In the genomic region with DNA sequence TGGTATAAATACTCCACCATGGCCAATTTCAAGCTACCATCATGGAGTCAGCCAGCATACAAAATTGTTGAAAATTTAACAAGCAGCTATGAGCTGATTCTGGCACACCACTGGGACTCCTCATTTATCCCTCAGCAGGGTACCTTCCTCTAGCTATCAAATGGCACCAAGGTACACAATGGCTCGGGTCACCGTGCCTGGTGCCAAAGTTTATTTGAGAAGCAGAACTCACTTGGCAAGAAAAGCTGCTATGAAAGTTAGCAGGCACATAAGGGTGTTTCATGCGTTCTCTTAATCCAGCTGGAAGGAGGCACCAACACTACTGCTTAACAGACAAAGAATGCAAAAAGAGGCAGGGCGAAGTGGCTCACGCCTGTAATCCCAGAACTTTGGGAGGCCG, we compare ENCODE assay signal across 17 cellular contexts. TPM values are rescaled to one million over a fixed set of nuclear protein-coding genes. Genes with fewer than 3 reads are reported as not detected.
A peak's percentile ranks its signal among the peaks of the same experiment; 100 is the strongest.
DNase-seq lines count a peak whose midpoint lies in the region; ATAC-seq and TF ChIP-seq lines count a peak whose summit lies in the region.
"Had no signal": no experiment of that assay in that cellular context is flagged by ENCODE, and none has a peak within 500 bp of the region (broad histone marks: within the 10 kb centered on the region; RNA-seq: fewer than 3 reads in every experiment).

No MANE protein-coding gene starts in this region.

- H3K79me2 ChIP-seq in KMS-11 (ENCODE audit: insufficient read depth, low read depth) (peaks cover 88% of the 10 kb centered on the region), neural progenitor cell (ENCODE audit: low read depth) (no peaks in the 10 kb centered on the region)

- H3K4me3 ChIP-seq in KMS-11 (IDR thresholded peaks at IDR 0.05; ENCODE audit: insufficient read depth, low read depth, low read length) (no peak overlapping the region), neural progenitor cell (no peak overlapping the region), SJCRH30 (no peak overlapping the region)
- H3K4me3 ChIP-seq: psoas muscle had no signal

- peak overlapping the region; percentile 76; the same call in 1 of the 2 replicates for H3K27ac ChIP-seq in KMS-11
- H3K27ac ChIP-seq in neural progenitor cell: no peak overlapping the region
- H3K27ac ChIP-seq in SJCRH30: no peak overlapping the region
- H3K27ac ChIP-seq: psoas muscle had no signal

- H3K4me1 ChIP-seq in KMS-11 (ENCODE audit: low read depth, poor library complexity, severe bottlenecking) (peaks cover 98% of the 10 kb centered on the region), neural progenitor cell (no peaks in the 10 kb centered on the region), SJCRH30 (no peaks in the 10 kb centered on the region)

- TF ChIP-seq CTCF in KMS-11 (conservative IDR thresholded peaks at IDR 0.05; ENCODE audit: low read depth, low read length): no peak
- no peak for TF ChIP-seq CTCF in neural progenitor cell (IDR thresholded peaks at IDR 0.05)

- H3K9me3 Mint-ChIP-seq in activated T-cell treated with anti-CD3 and anti-CD28 coated beads, Interleukin-2, amount 50 U/mL, for 24 hours: no peaks in the 10 kb centered on the region
- no peaks in the 10 kb centered on the region for H3K9me3 Mint-ChIP-seq in activated T-helper 1 cell treated with anti-CD3 and anti-CD28 coated beads, Interleukin-12 subunit alpha, Interleukin-12 subunit beta, Interleukin-2, Interleukin-4 antibody, amounts not matched to agents 30 ng/mL and 10 ng/mL and 1 ng/mL, durations not matched to agents 14 hours and 24 hours and 36 hours
- no peaks in the 10 kb centered on the region for H3K9me3 Mint-ChIP-seq in stimulated activated effector memory CD8-positive, alpha-beta T cell treated with anti-CD3 and anti-CD28 coated beads, Interleukin-12 subunit alpha, Interleukin-12 subunit beta, amount 100 ng/mL, for 72 hours
- no peaks in the 10 kb centered on the region for H3K9me3 Mint-ChIP-seq in neural progenitor cell
- H3K9me3 Mint-ChIP-seq: H9 had no signal

- H4K20me1 ChIP-seq in KMS-11 (ENCODE audit: insufficient read depth) (no peaks in the 10 kb centered on the region), neural progenitor cell (ENCODE audit: low read depth) (no peaks in the 10 kb centered on the region)

- H3K36me3 Mint-ChIP-seq in activated T-cell treated with anti-CD3 and anti-CD28 coated beads, Interleukin-2, amount 50 U/mL, for 24 hours (ENCODE audit: low read depth): peaks cover 95% of the 10 kb centered on the region
- peaks cover 19% of the 10 kb centered on the region for H3K36me3 Mint-ChIP-seq in activated T-helper 1 cell treated with anti-CD3 and anti-CD28 coated beads, Interleukin-12 subunit alpha, Interleukin-12 subunit beta, Interleukin-2, Interleukin-4 antibody, amounts not matched to agents 30 ng/mL and 10 ng/mL and 1 ng/mL, durations not matched to agents 14 hours and 24 hours and 36 hours (ENCODE audit: low read depth)
- H3K36me3 Mint-ChIP-seq in stimulated activated effector memory CD8-positive, alpha-beta T cell treated with anti-CD3 and anti-CD28 coated beads, Interleukin-12 subunit alpha, Interleukin-12 subunit beta, amount 100 ng/mL, for 72 hours: peaks cover 83% of the 10 kb centered on the region
- no peaks in the 10 kb centered on the region for H3K36me3 Mint-ChIP-seq in neural progenitor cell

- intact Hi-C loops in activated T-helper 1 cell treated with anti-CD3 and anti-CD28 coated beads, Interleukin-12 subunit alpha, Interleukin-12 subunit beta, Interleukin-2, Interleukin-4 antibody, amounts not matched to agents 30 ng/mL and 10 ng/mL and 1 ng/mL, durations not matched to agents 14 hours and 24 hours and 36 hours (cut with micrococcal nuclease): loop anchor here (10.0 kb wide), 1 partner anchor 58 kb away; no protein-coding TSS in a partner anchor

- peaks cover 77% of the 10 kb centered on the region for H3K4me1 Mint-ChIP-seq in activated T-cell treated with anti-CD3 and anti-CD28 coated beads, Interleukin-2, amount 50 U/mL, for 24 hours (ENCODE audit: low read depth)
- H3K4me1 Mint-ChIP-seq in activated T-helper 1 cell treated with anti-CD3 and anti-CD28 coated beads, Interleukin-12 subunit alpha, Interleukin-12 subunit beta, Interleukin-2, Interleukin-4 antibody, amounts not matched to agents 30 ng/mL and 10 ng/mL and 1 ng/mL, durations not matched to agents 14 hours and 24 hours and 36 hours (ENCODE audit: low read depth): peaks cover 46% of the 10 kb centered on the region
- peaks cover 51% of the 10 kb centered on the region for H3K4me1 Mint-ChIP-seq in stimulated activated effector memory CD8-positive, alpha-beta T cell treated with anti-CD3 and anti-CD28 coated beads, Interleukin-12 subunit alpha, Interleukin-12 subunit beta, amount 100 ng/mL, for 72 hours
- H3K4me1 Mint-ChIP-seq in neural progenitor cell: peaks cover 5% of the 10 kb centered on the region

- H3K36me3 ChIP-seq in KMS-11 (ENCODE audit: insufficient read depth): no peaks in the 10 kb centered on the region
- no peaks in the 10 kb centered on the region for H3K36me3 ChIP-seq in neural progenitor cell
- no peaks in the 10 kb centered on the region for H3K36me3 ChIP-seq in SJCRH30

- H3K9ac ChIP-seq in KMS-11 (no peak overlapping the region), neural progenitor cell (no peak overlapping the region)

- H3K9me3 ChIP-seq in neural progenitor cell (ENCODE audit: low read depth) (no peaks in the 10 kb centered on the region), SJCRH30 (replicated peaks) (no peaks in the 10 kb centered on the region)
- H3K9me3 ChIP-seq: psoas muscle had no signal

- no peak overlapping the region for H2AFZ ChIP-seq in KMS-11 (ENCODE audit: low read depth)
- no peak overlapping the region for H2AFZ ChIP-seq in neural progenitor cell (replicated peaks)

- peak overlapping the region; percentile 42 for H3K27ac Mint-ChIP-seq in activated T-cell treated with anti-CD3 and anti-CD28 coated beads, Interleukin-2, amount 50 U/mL, for 24 hours
- peak overlapping the region; percentile 58 for H3K27ac Mint-ChIP-seq in activated T-helper 1 cell treated with anti-CD3 and anti-CD28 coated beads, Interleukin-12 subunit alpha, Interleukin-12 subunit beta, Interleukin-2, Interleukin-4 antibody, amounts not matched to agents 30 ng/mL and 10 ng/mL and 1 ng/mL, durations not matched to agents 14 hours and 24 hours and 36 hours
- H3K27ac Mint-ChIP-seq in stimulated activated effector memory CD8-positive, alpha-beta T cell treated with anti-CD3 and anti-CD28 coated beads, Interleukin-12 subunit alpha, Interleukin-12 subunit beta, amount 100 ng/mL, for 72 hours: peak overlapping the region; percentile 86
- H3K27ac Mint-ChIP-seq in neural progenitor cell: no peak overlapping the region

- H3K27me3 ChIP-seq in KMS-11 (ENCODE audit: insufficient read depth, low read depth): no peaks in the 10 kb centered on the region
- no peaks in the 10 kb centered on the region for H3K27me3 ChIP-seq in neural progenitor cell
- H3K27me3 ChIP-seq in SJCRH30: peaks cover 12% of the 10 kb centered on the region; the same call in 1 of the 2 replicates

- no peaks in the 10 kb centered on the region for H3F3A ChIP-seq in neural progenitor cell (ENCODE audit: low read depth)

- H3K27me3 Mint-ChIP-seq in activated T-cell treated with anti-CD3 and anti-CD28 coated beads, Interleukin-2, amount 50 U/mL, for 24 hours: no peaks in the 10 kb centered on the region
- peaks cover 3% of the 10 kb centered on the region for H3K27me3 Mint-ChIP-seq in activated T-helper 1 cell treated with anti-CD3 and anti-CD28 coated beads, Interleukin-12 subunit alpha, Interleukin-12 subunit beta, Interleukin-2, Interleukin-4 antibody, amounts not matched to agents 30 ng/mL and 10 ng/mL and 1 ng/mL, durations not matched to agents 14 hours and 24 hours and 36 hours (ENCODE audit: insufficient read depth)
- no peaks in the 10 kb centered on the region for H3K27me3 Mint-ChIP-seq in neural progenitor cell (ENCODE audit: insufficient read depth, low read depth)

- no peak for DNase-seq in activated T-cell treated with anti-CD3 and anti-CD28 coated beads, Interleukin-2, amount 50 U/mL, for 24 hours
- DNase-seq in activated T-cell treated with anti-CD3 and anti-CD28 coated beads, Interleukin-2, amount 50 U/mL, for 1 hour: no peak
- no peak for DNase-seq in activated T-helper 1 cell treated with anti-CD3 and anti-CD28 coated beads, Interleukin-12 subunit alpha, Interleukin-12 subunit beta, Interleukin-2, Interleukin-4 antibody, amounts not matched to agents 30 ng/mL and 10 ng/mL and 1 ng/mL, durations not matched to agents 14 hours and 24 hours and 36 hours (ENCODE audit: low spot score)
- no peak for DNase-seq in stimulated activated effector memory CD8-positive, alpha-beta T cell treated with anti-CD3 and anti-CD28 coated beads, Interleukin-12 subunit alpha, Interleukin-12 subunit beta, amount 100 ng/mL, for 72 hours (ENCODE audit: low spot score in 2 of 2)
- DNase-seq in stimulated activated CD4-positive, alpha-beta T cell treated with anti-CD3 and anti-CD28 coated beads, Interleukin-2, amount 100 ng/mL, for 24 hours: no peak
- DNase-seq in neural progenitor cell (ENCODE audit: low spot score) (no peak), SJCRH30 (no peak)
- DNase-seq: dermis blood vessel endothelial cell, GDM1, H9, T-helper 9 cell had no signal

- H3K4me2 ChIP-seq in KMS-11 (no peak overlapping the region), neural progenitor cell (no peak overlapping the region)

- H3K4me3 Mint-ChIP-seq in activated T-cell treated with anti-CD3 and anti-CD28 coated beads, Interleukin-2, amount 50 U/mL, for 24 hours: no peak overlapping the region
- H3K4me3 Mint-ChIP-seq in activated T-helper 1 cell treated with anti-CD3 and anti-CD28 coated beads, Interleukin-12 subunit alpha, Interleukin-12 subunit beta, Interleukin-2, Interleukin-4 antibody, amounts not matched to agents 30 ng/mL and 10 ng/mL and 1 ng/mL, durations not matched to agents 14 hours and 24 hours and 36 hours: no peak overlapping the region
- peak overlapping the region; percentile 60 for H3K4me3 Mint-ChIP-seq in stimulated activated effector memory CD8-positive, alpha-beta T cell treated with anti-CD3 and anti-CD28 coated beads, Interleukin-12 subunit alpha, Interleukin-12 subunit beta, amount 100 ng/mL, for 72 hours
- no peak overlapping the region for H3K4me3 Mint-ChIP-seq in neural progenitor cell

- no peak for ATAC-seq in stimulated activated effector memory CD8-positive, alpha-beta T cell treated with anti-CD3 and anti-CD28 coated beads, Interleukin-12 subunit alpha, Interleukin-12 subunit beta, amount 100 ng/mL, for 72 hours

RNA-seq across cellular contexts. Expression of a gene that starts 51.6 kb away (rescaled TPM):
- total RNA-seq in activated T-helper 1 cell treated with anti-CD3 and anti-CD28 coated beads, Interleukin-12 subunit alpha, Interleukin-12 subunit beta, Interleukin-2, Interleukin-4 antibody, amounts not matched to agents 30 ng/mL and 10 ng/mL and 1 ng/mL, durations not matched to agents 14 hours and 24 hours and 36 hours: 22.8 and 25.1 TPM in 2 replicates
- under 0.01 TPM in 1 of 2 replicates, not detected in the other for total RNA-seq in neural progenitor cell (ENCODE audit: low replicate concordance)
- not detected in 2 replicates for total RNA-seq in SJCRH30 (2014; rRNA removed; shearing (Covaris generic))
- total RNA-seq: dermis blood vessel endothelial cell, NCI-H460 had no signal

RNA-seq across cellular contexts. Expression of a gene that starts 55.5 kb away (rescaled TPM):
- 0.37 TPM in 1 of 2 replicates, not detected in the other for total RNA-seq in activated T-helper 1 cell treated with anti-CD3 and anti-CD28 coated beads, Interleukin-12 subunit alpha, Interleukin-12 subunit beta, Interleukin-2, Interleukin-4 antibody, amounts not matched to agents 30 ng/mL and 10 ng/mL and 1 ng/mL, durations not matched to agents 14 hours and 24 hours and 36 hours
- not detected in 2 replicates for total RNA-seq in neural progenitor cell (ENCODE audit: low replicate concordance)
- not detected in 2 replicates for total RNA-seq in SJCRH30 (2014; rRNA removed; shearing (Covaris generic))
- total RNA-seq: astrocyte, dermis blood vessel endothelial cell, fibroblast of villous mesenchyme, H9, kidney epithelial cell, NCI-H460, psoas muscle had no signal

Comparison
In these comparisons a context has a peak if more than half of its experiments do, and no peak if none do; other contexts are left out.
1. RNA of a gene that starts 51.6 kb away (total RNA-seq): 22.8 to 25.1 TPM in activated T-helper 1 cell treated with anti-CD3 and anti-CD28 coated beads, Interleukin-12 subunit alpha, Interleukin-12 subunit beta, Interleukin-2, Interleukin-4 antibody, amounts not matched to agents 30 ng/mL and 10 ng/mL and 1 ng/mL, durations not matched to agents 14 hours and 24 hours and 36 hours; under 0.01 TPM in neural progenitor cell and not detected in SJCRH30; every median in the first group is over 10 times any median in the second.